17 cellular contexts compared by ENCODE assay signal in the genomic region with DNA sequence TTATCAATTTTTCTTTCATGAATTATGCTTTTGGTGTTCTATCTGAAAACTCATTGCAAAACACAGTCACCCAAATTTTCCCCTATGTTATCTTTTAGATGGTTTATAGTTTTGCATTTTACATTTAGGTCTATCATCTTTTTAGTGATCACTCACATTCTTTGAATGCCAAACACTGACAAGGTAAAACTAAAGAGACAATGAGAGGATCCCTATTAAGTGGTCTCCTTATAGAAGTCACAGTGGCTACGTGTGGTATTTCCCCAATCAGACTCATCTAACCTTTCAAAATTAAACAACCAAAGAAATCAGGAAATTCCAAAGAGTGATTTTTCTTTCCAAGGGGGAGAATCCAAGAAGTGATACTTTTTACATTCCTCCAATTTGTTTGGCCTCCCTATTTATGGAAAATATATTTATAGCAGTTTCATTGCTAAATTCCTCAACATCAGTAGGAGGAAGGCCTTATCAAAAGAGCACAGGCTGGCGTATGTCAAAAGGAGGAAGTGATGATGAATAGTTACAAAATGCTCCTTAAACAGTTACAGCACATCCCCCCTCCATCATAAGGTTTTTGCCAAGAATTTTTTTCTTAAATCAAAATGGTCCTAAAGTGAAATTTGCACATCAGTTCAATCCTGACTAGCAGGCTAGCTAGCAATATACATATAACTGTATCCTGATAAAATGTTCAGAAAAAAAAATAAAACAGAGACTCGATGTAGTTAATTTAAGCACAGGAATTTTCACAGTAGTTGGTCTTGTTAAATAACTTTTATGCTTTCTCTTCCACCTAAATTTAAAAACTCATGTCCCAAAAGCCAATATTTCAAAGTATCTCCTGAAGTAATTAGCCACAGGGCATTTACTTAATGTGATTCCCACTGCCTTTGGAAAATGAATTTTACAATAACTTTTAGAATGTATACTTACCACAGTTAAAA.
DNase-seq lines count a peak whose midpoint lies in the region; ATAC-seq, FAIRE-seq and TF ChIP-seq lines count a peak whose summit lies in the region.
"Had no signal": no experiment of that assay in that cellular context is flagged by ENCODE, and none has a peak within 500 bp of the region (broad histone marks: within the 10 kb centered on the region; RNA-seq: fewer than 3 reads in every experiment).

No MANE protein-coding gene starts in this region.

- peaks cover 46% of the 10 kb centered on the region for H3K36me3 ChIP-seq in K562 (ENCODE audit: control insufficient read depth, insufficient read depth, low read length)
- peaks cover 11 to 12% of the 10 kb centered on the region in 2 donors for H3K36me3 ChIP-seq in kidney (ENCODE audit: control insufficient read depth in 1 of 2, insufficient read depth in 2 of 2, low read length in 2 of 2)

- no peaks in the 10 kb centered on the region for H3K9me1 ChIP-seq in K562 (ENCODE audit: control insufficient read depth, insufficient read depth, low read length)

- H3K27me3 ChIP-seq in K562 (ENCODE audit: control insufficient read depth in 2 of 2, insufficient read depth in 2 of 2, low read length in 2 of 2): no peaks in the 10 kb centered on the region

- H3K9ac ChIP-seq in K562 (ENCODE audit: insufficient read depth in 1 of 2, low read depth in 2 of 2, low read length in 2 of 2): peak overlapping the region in 1 of 2 experiments; percentile 36; a peak in 1 of 4 replicates
- no peak overlapping the region for H3K9ac ChIP-seq in kidney (ENCODE audit: low read length in 2 of 2)

- peak; percentile 97 for TF ChIP-seq EP300 in K562 (IDR thresholded peaks at IDR 0.05; ENCODE audit: low read length)

- H4K20me1 ChIP-seq in K562 (replicated peaks; ENCODE audit: control insufficient read depth, insufficient read depth, low read length): no peaks in the 10 kb centered on the region

- peak overlapping the region; percentile 46 for H2AFZ ChIP-seq in K562 (ENCODE audit: low read depth, low read length)

- peak overlapping the region; percentile 50 for H3K4me2 ChIP-seq in K562 (ENCODE audit: insufficient read depth, low read length)

- FAIRE-seq in K562 (lab: Jason Lieb, UNC) (peak; percentile 91), kidney (lab: Jason Lieb, UNC) (peak; percentile 42)
- FAIRE-seq: keratinocyte had no signal

- in situ Hi-C loops in KBM-7 (cut with MboI; ENCODE audit: low pct_unique_long_range_greater_than_20kb, low sequenced_read_pairs): no loop called here
- in situ Hi-C loops in K562 (cut with MboI): no loop called here

- H3K79me2 ChIP-seq in K562 (ENCODE audit: control insufficient read depth, insufficient read depth, low read length): 0 out of 3 replicates have a peak, but pooled peaks cover 3% of the 10 kb centered on the region

- H3K27ac ChIP-seq in K562 (ENCODE audit: extremely low read depth, low read depth, low read length): peak overlapping the region; percentile 66
- H3K27ac ChIP-seq in kidney (ENCODE audit: low read depth in 2 of 2, low read length in 2 of 2): peak overlapping the region in 1 of 2 donors; percentile 41

- TF ChIP-seq RAD21 in K562 (CRISPR knock-in tag; conservative IDR thresholded peaks at IDR 0.05 in 1 of 2, IDR thresholded peaks at IDR 0.05 in 1 of 2): no peak

- ATAC-seq in K562 (peak; percentile 91), HG02840 (IDR thresholded peaks at IDR 0.05; ENCODE audit: low FRiP score, unreplicated experiment) (no peak)
- ATAC-seq: activated CD4-positive, alpha-beta T cell treated with anti-CD3 and anti-CD28 coated beads for 36 hours had no signal

- POLR2A ChIA-PET in K562 (lab: Yijun Ruan, JAX): interaction anchor here (1.0 kb wide), 1 partner anchor 12 kb away, joined by 3 read pairs; no protein-coding TSS in a partner anchor

- CTCF ChIA-PET in K562 (lab: Yijun Ruan, JAX; ENCODE audit: low intra/inter-chr PET ratio): no interaction called here

- TF ChIP-seq POLR2A in K562 (conservative IDR thresholded peaks at IDR 0.05): no peak

- intact Hi-C loops in K562 (cut with micrococcal nuclease) (no loop called here), kidney (cut with DNase I) (no loop called here)

- H3K4me1 ChIP-seq in K562 (replicated peaks in 1 of 2; ENCODE audit: control insufficient read depth in 2 of 2, insufficient read depth in 2 of 2, low read length in 2 of 2) (peaks cover 7 to 21% of the 10 kb centered on the region in 2 experiments), kidney (ENCODE audit: control insufficient read depth in 1 of 2, insufficient read depth in 1 of 2, low read depth in 1 of 2, low read length in 2 of 2) (peaks cover 15% of the 10 kb centered on the region in 2 donors)

- H3K9me3 ChIP-seq in K562 (replicated peaks; ENCODE audit: control insufficient read depth, insufficient read depth, low read depth, low read length) (peaks cover 5% of the 10 kb centered on the region; the same call in 1 of the 2 replicates), kidney (ENCODE audit: control insufficient read depth in 1 of 2, low read length in 2 of 2) (no peaks in the 10 kb centered on the region)

- no TSS peak for BruUV-seq in K562 (replicated peaks; lab: Mats Ljungman, UMichigan)

- DNase-seq in AG09319 (ENCODE audit: extremely low read depth, low read depth): peak; percentile 8
- DNase-seq in KBM-7: peak; percentile 71
- peak; percentile 54 to 87 (median 72) for DNase-seq in K562 (ENCODE audit: extremely low read depth in 1 of 4, low spot score in 3 of 4)
- DNase-seq in kidney: no peak
- DNase-seq in activated gamma-delta T cell (lab: John Stamatoyannopoulos, UW): no peak
- no peak for DNase-seq in NCI-H1105 treated with DMSO at 0.1 percent for 48 hours (lab: John Stamatoyannopoulos, UW)
- DNase-seq in GM19240 (ENCODE audit: insufficient read length, low spot score): no peak
- DNase-seq: activated CD4-positive, alpha-beta T cell treated with anti-CD3 and anti-CD28 coated beads for 36 hours; DND-41; foreskin fibroblast; NCI-H1105; NCI-H524 treated with DMSO at 0.1 percent for 48 hours; nephron progenitor cell; stimulated activated CD8-positive, alpha-beta memory T cell treated with anti-CD3 and anti-CD28 coated beads, Interleukin-4, amount 100 ng/mL, for 48 hours; SW 1271 had no signal

- 0% methylated on average over 3 of the region's 3 CpGs for WGBS in K562 (ENCODE audit: insufficient coverage, low coverage, missing lambda C conversion rate)

- TF ChIP-seq CTCF in AG09319 (IDR thresholded peaks at IDR 0.05; ENCODE audit: low read depth, low read length) (no peak), K562 (IDR thresholded peaks at IDR 0.05 in 2 of 3, conservative IDR thresholded peaks at IDR 0.05 in 1 of 3; ENCODE audit: insufficient read depth in 2 of 3, low read depth in 1 of 3, low read length in 3 of 3) (no peak), kidney (IDR thresholded peaks at IDR 0.05; ENCODE audit: borderline replicate concordance, extremely low read depth, insufficient read depth) (no peak)

- no peak overlapping the region for H3K4me3 ChIP-seq in K562
- H3K4me3 ChIP-seq in kidney (ENCODE audit: low read length in 2 of 2): no peak overlapping the region

TF ChIP-seq in K562, 482 proteins besides CTCF, POLR2A, EP300 and RAD21 (continues in another document):
- TF ChIP-seq ADNP (tag; IDR thresholded peaks at IDR 0.05) (peak; percentile 14; the same call in 1 of the 2 replicates), HDAC3 (IDR thresholded peaks at IDR 0.05; ENCODE audit: borderline replicate concordance, partially characterized antibody) (peak; percentile 88), TCF3 (CRISPR knock-in tag; IDR thresholded peaks at IDR 0.05) (peak; percentile 93), HDAC1 (IDR thresholded peaks at IDR 0.05) (peak; percentile 49 to 76; a peak in 3 of 4 replicates), BDP1 (IDR thresholded peaks at IDR 0.05; ENCODE audit: insufficient read depth, insufficient read length) (no peak), SMAD4 (CRISPR knock-in tag; conservative IDR thresholded peaks at IDR 0.05) (0 out of 2 replicates have a peak, but pooled peaks have one; percentile 20), EP400 (IDR thresholded peaks at IDR 0.05) (peak; percentile 46; the same call in 1 of the 2 replicates)
- TF ChIP-seq, protein P1, sequence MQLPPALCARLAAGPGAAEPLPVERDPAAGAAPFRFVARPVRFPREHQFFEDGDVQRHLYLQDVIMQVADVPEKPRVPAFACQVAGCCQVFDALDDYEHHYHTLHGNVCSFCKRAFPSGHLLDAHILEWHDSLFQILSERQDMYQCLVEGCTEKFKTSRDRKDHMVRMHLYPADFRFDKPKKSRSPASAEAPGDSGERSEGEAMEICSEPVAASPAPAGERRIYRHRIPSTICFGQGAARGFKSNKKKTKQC (CRISPR knock-in tag; IDR thresholded peaks at IDR 0.05): no peak
- TF ChIP-seq, protein P2, sequence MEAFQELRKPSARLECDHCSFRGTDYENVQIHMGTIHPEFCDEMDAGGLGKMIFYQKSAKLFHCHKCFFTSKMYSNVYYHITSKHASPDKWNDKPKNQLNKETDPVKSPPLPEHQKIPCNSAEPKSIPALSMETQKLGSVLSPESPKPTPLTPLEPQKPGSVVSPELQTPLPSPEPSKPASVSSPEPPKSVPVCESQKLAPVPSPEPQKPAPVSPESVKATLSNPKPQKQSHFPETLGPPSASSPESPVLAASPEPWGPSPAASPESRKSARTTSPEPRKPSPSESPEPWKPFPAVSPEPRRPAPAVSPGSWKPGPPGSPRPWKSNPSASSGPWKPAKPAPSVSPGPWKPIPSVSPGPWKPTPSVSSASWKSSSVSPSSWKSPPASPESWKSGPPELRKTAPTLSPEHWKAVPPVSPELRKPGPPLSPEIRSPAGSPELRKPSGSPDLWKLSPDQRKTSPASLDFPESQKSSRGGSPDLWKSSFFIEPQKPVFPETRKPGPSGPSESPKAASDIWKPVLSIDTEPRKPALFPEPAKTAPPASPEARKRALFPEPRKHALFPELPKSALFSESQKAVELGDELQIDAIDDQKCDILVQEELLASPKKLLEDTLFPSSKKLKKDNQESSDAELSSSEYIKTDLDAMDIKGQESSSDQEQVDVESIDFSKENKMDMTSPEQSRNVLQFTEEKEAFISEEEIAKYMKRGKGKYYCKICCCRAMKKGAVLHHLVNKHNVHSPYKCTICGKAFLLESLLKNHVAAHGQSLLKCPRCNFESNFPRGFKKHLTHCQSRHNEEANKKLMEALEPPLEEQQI (IDR thresholded peaks at IDR 0.05): 0 out of 2 replicates have a peak, but pooled peaks have one; percentile 56
- TF ChIP-seq, protein P3, sequence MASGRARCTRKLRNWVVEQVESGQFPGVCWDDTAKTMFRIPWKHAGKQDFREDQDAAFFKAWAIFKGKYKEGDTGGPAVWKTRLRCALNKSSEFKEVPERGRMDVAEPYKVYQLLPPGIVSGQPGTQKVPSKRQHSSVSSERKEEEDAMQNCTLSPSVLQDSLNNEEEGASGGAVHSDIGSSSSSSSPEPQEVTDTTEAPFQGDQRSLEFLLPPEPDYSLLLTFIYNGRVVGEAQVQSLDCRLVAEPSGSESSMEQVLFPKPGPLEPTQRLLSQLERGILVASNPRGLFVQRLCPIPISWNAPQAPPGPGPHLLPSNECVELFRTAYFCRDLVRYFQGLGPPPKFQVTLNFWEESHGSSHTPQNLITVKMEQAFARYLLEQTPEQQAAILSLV (tag; IDR thresholded peaks at IDR 0.05): no peak

Comparison
In these comparisons a context has a peak if more than half of its experiments do, and no peak if none do; other contexts are left out.
1. DNase-seq: peak in AG09319 (single experiment), KBM-7 (single experiment) and K562 (4 of 4); none in kidney (single experiment), activated gamma-delta T cell (single experiment), NCI-H1105 treated with DMSO at 0.1 percent for 48 hours (single experiment) and GM19240 (single experiment).